ENCODE assay signal across 12 cellular contexts in genomic region chr1:40627987-40628902, GRCh38. TPM values are rescaled to one million over a fixed set of nuclear protein-coding genes. Genes with fewer than 3 reads are reported as not detected.
A peak's percentile ranks its signal among the peaks of the same experiment; 100 is the strongest.
DNase-seq lines count a peak whose midpoint lies in the region; ATAC-seq and TF ChIP-seq lines count a peak whose summit lies in the region.
"Had no signal": no experiment of that assay in that cellular context is flagged by ENCODE, and none has a peak within 500 bp of the region (broad histone marks: within the 10 kb centered on the region; RNA-seq: fewer than 3 reads in every experiment).

No MANE protein-coding gene starts in this region.

- no peak overlapping the region for H3K4me2 ChIP-seq in GM23248 (ENCODE audit: unreplicated experiment)
- H3K4me2 ChIP-seq: hepatocyte had no signal

- H3K79me2 ChIP-seq in GM23248 (ENCODE audit: insufficient read depth) = no peaks in the 10 kb centered on the region
- H3K79me2 ChIP-seq: hepatocyte had no signal

- no peak overlapping the region for H2AFZ ChIP-seq in GM23248
- H2AFZ ChIP-seq: hepatocyte had no signal

- H3K9ac ChIP-seq in GM23248 (no peak overlapping the region), endodermal cell (ENCODE audit: extremely low read depth, low read length, poor library complexity, severe bottlenecking) (no peak overlapping the region)

- no peaks in the 10 kb centered on the region for H3F3A ChIP-seq in GM23248 (ENCODE audit: insufficient read depth)

- peaks cover 13% of the 10 kb centered on the region for H3K27me3 ChIP-seq in GM23248 (replicated peaks; ENCODE audit: insufficient read depth)
- no peaks in the 10 kb centered on the region for H3K27me3 ChIP-seq in endodermal cell (ENCODE audit: control insufficient read depth, insufficient read depth, low read length, poor library complexity, severe bottlenecking)
- H3K27me3 ChIP-seq: hepatocyte had no signal

- peak; percentile 78 for ATAC-seq in HG02610 (IDR thresholded peaks at IDR 0.05; ENCODE audit: unreplicated experiment)
- peak; percentile 59 to 69 for ATAC-seq in stimulated activated naive B cell treated with anti-CD40 and anti-IgM and Interleukin-4, amounts not matched to agents 10 μg/mL and 1 μg/mL and 100 μg/mL, for 72 hours (replicated peaks)

- no peak overlapping the region for H3K4me3 Mint-ChIP-seq in activated naive CD4-positive, alpha-beta T cell treated with anti-CD3 and anti-CD28 coated beads, Interleukin-2, amount 10 ng/mL, durations not matched to agents 7 days and 5 days
- H3K4me3 Mint-ChIP-seq in activated CD4-positive, alpha-beta memory T cell treated with anti-CD3 and anti-CD28 coated beads for 36 hours = no peak overlapping the region
- H3K4me3 Mint-ChIP-seq in stimulated activated naive B cell treated with anti-CD40 and anti-IgM and Interleukin-4, amounts not matched to agents 10 μg/mL and 1 μg/mL and 100 μg/mL, for 72 hours = no peak overlapping the region
- H3K4me3 Mint-ChIP-seq in endodermal cell = no peak overlapping the region
- H3K4me3 Mint-ChIP-seq: brain had no signal

- H3K36me3 ChIP-seq in GM23248 (ENCODE audit: low read depth) (no peaks in the 10 kb centered on the region), endodermal cell (ENCODE audit: control insufficient read depth, insufficient read depth, low read length) (no peaks in the 10 kb centered on the region)
- H3K36me3 ChIP-seq: prostate gland had no signal

- intact Hi-C loops in activated CD4-positive, alpha-beta memory T cell treated with anti-CD3 and anti-CD28 coated beads for 36 hours (cut with micrococcal nuclease) = loop anchor here (2.0 to 5.0 kb wide), 3 partner anchors 41 to 114 kb away; no protein-coding TSS in a partner anchor

- no peaks in the 10 kb centered on the region for H3K4me1 ChIP-seq in GM23248 (ENCODE audit: insufficient read depth)
- no peaks in the 10 kb centered on the region for H3K4me1 ChIP-seq in endodermal cell (ENCODE audit: control insufficient read depth, insufficient read depth, low read length)
- H3K4me1 ChIP-seq: prostate gland had no signal

- H3K27ac Mint-ChIP-seq in activated naive CD4-positive, alpha-beta T cell treated with anti-CD3 and anti-CD28 coated beads, Interleukin-2, amount 10 ng/mL, durations not matched to agents 7 days and 5 days = no peak overlapping the region
- H3K27ac Mint-ChIP-seq in activated CD4-positive, alpha-beta memory T cell treated with anti-CD3 and anti-CD28 coated beads for 36 hours = peak overlapping the region; percentile 53
- no peak overlapping the region for H3K27ac Mint-ChIP-seq in stimulated activated naive B cell treated with anti-CD40 and anti-IgM and Interleukin-4, amounts not matched to agents 10 μg/mL and 1 μg/mL and 100 μg/mL, for 72 hours
- H3K27ac Mint-ChIP-seq in endodermal cell = no peak overlapping the region
- H3K27ac Mint-ChIP-seq: brain had no signal

- no peak for TF ChIP-seq CTCF in endodermal cell (conservative IDR thresholded peaks at IDR 0.05)

- peak; percentile 21 for DNase-seq in activated naive CD4-positive, alpha-beta T cell treated with Interleukin-2 at 50 U/mL for 16 hours
- no peak for DNase-seq in activated naive CD4-positive, alpha-beta T cell treated with anti-CD3 and anti-CD28 coated beads, Interleukin-2, amount 10 ng/mL, durations not matched to agents 7 days and 5 days
- DNase-seq in activated CD4-positive, alpha-beta memory T cell treated with anti-CD3 and anti-CD28 coated beads for 36 hours = peak; percentile 63
- no peak for DNase-seq in stimulated activated naive B cell treated with anti-CD40 and anti-IgM and Interleukin-4, amounts not matched to agents 10 μg/mL and 1 μg/mL and 100 μg/mL, for 72 hours
- DNase-seq in GM23248 (no peak), ureter (ENCODE audit: low spot score) (no peak), endodermal cell (no peak)
- DNase-seq: NCI-H1048 had no signal

- POLR2A ChIA-PET in activated CD4-positive, alpha-beta memory T cell treated with anti-CD3 and anti-CD28 coated beads for 36 hours (lab: Charles Lee) = interaction anchor here (0.6 kb wide), 1 partner anchor 247 kb away, joined by 3 read pairs; no protein-coding TSS in a partner anchor

- H3K27ac ChIP-seq in GM23248 = no peak overlapping the region
- H3K27ac ChIP-seq in endodermal cell (ENCODE audit: low read depth, low read length) = no peak overlapping the region
- H3K27ac ChIP-seq: hepatocyte, prostate gland had no signal

- H3K4me1 Mint-ChIP-seq in activated naive CD4-positive, alpha-beta T cell treated with anti-CD3 and anti-CD28 coated beads, Interleukin-2, amount 10 ng/mL, durations not matched to agents 7 days and 5 days = peaks cover 27% of the 10 kb centered on the region
- H3K4me1 Mint-ChIP-seq in activated CD4-positive, alpha-beta memory T cell treated with anti-CD3 and anti-CD28 coated beads for 36 hours (ENCODE audit: low read depth) = peaks cover 22% of the 10 kb centered on the region
- peaks cover 20 to 33% of the 10 kb centered on the region in 2 donors for H3K4me1 Mint-ChIP-seq in stimulated activated naive B cell treated with anti-CD40 and anti-IgM and Interleukin-4, amounts not matched to agents 10 μg/mL and 1 μg/mL and 100 μg/mL, for 72 hours
- no peaks in the 10 kb centered on the region for H3K4me1 Mint-ChIP-seq in endodermal cell
- H3K4me1 Mint-ChIP-seq: brain had no signal

- H3K9me3 ChIP-seq in GM23248 (ENCODE audit: low read depth) = no peaks in the 10 kb centered on the region
- no peaks in the 10 kb centered on the region for H3K9me3 ChIP-seq in endodermal cell (ENCODE audit: control insufficient read depth, low read length)
- H3K9me3 ChIP-seq: prostate gland had no signal

- in situ Hi-C loops in GM23248 (cut with MboI) = no loop called here

- no peaks in the 10 kb centered on the region for H4K20me1 ChIP-seq in GM23248 (ENCODE audit: insufficient read depth)

- peaks cover 12% of the 10 kb centered on the region for H3K27me3 Mint-ChIP-seq in activated naive CD4-positive, alpha-beta T cell treated with anti-CD3 and anti-CD28 coated beads, Interleukin-2, amount 10 ng/mL, durations not matched to agents 7 days and 5 days
- H3K27me3 Mint-ChIP-seq in activated CD4-positive, alpha-beta memory T cell treated with anti-CD3 and anti-CD28 coated beads for 36 hours = no peaks in the 10 kb centered on the region
- peaks cover 5 to 7% of the 10 kb centered on the region in 2 donors for H3K27me3 Mint-ChIP-seq in stimulated activated naive B cell treated with anti-CD40 and anti-IgM and Interleukin-4, amounts not matched to agents 10 μg/mL and 1 μg/mL and 100 μg/mL, for 72 hours
- no peaks in the 10 kb centered on the region for H3K27me3 Mint-ChIP-seq in endodermal cell (ENCODE audit: insufficient read depth)
- H3K27me3 Mint-ChIP-seq: brain had no signal

- CTCF ChIA-PET in activated naive CD4-positive, alpha-beta T cell treated with anti-CD3 and anti-CD28 coated beads, Interleukin-2, amount 10 ng/mL, durations not matched to agents 7 days and 5 days (lab: Charles Lee) = interaction anchor here (1.1 kb wide), 1 partner anchor 146 kb away, joined by 3 read pairs; no protein-coding TSS in a partner anchor
- CTCF ChIA-PET in activated CD4-positive, alpha-beta memory T cell treated with anti-CD3 and anti-CD28 coated beads for 36 hours (lab: Charles Lee) = interaction anchor here (1.1 kb wide), 1 partner anchor 39 kb away, joined by 3 read pairs; no protein-coding TSS in a partner anchor

- WGBS in GM23248 (ENCODE audit: low coverage in 1 of 2, low lambda C conversion rate in 2 of 2, missing lambda C conversion rate in 2 of 2), 2 experiments = 32 to 35% methylated on average over 9 of the region's 9 CpGs
- WGBS in endodermal cell (ENCODE audit: insufficient coverage in 1 of 2, insufficient read length in 1 of 2), 2 experiments = 79 to 82% methylated on average over 6 to 9 of the region's 9 CpGs

- H3K4me3 ChIP-seq in GM23248 = no peak overlapping the region
- H3K4me3 ChIP-seq in endodermal cell (ENCODE audit: low read length) = no peak overlapping the region
- H3K4me3 ChIP-seq: hepatocyte, prostate gland had no signal

- no peaks in the 10 kb centered on the region for H3K9me3 Mint-ChIP-seq in activated naive CD4-positive, alpha-beta T cell treated with anti-CD3 and anti-CD28 coated beads, Interleukin-2, amount 10 ng/mL, durations not matched to agents 7 days and 5 days
- H3K9me3 Mint-ChIP-seq in activated CD4-positive, alpha-beta memory T cell treated with anti-CD3 and anti-CD28 coated beads for 36 hours = no peaks in the 10 kb centered on the region
- no peaks in the 10 kb centered on the region for H3K9me3 Mint-ChIP-seq in stimulated activated naive B cell treated with anti-CD40 and anti-IgM and Interleukin-4, amounts not matched to agents 10 μg/mL and 1 μg/mL and 100 μg/mL, for 72 hours
- no peaks in the 10 kb centered on the region for H3K9me3 Mint-ChIP-seq in endodermal cell
- H3K9me3 Mint-ChIP-seq: brain had no signal

- no peaks in the 10 kb centered on the region for H3K36me3 Mint-ChIP-seq in activated naive CD4-positive, alpha-beta T cell treated with anti-CD3 and anti-CD28 coated beads, Interleukin-2, amount 10 ng/mL, durations not matched to agents 7 days and 5 days
- no peaks in the 10 kb centered on the region for H3K36me3 Mint-ChIP-seq in activated CD4-positive, alpha-beta memory T cell treated with anti-CD3 and anti-CD28 coated beads for 36 hours
- peaks cover 2 to 3% of the 10 kb centered on the region in 2 donors for H3K36me3 Mint-ChIP-seq in stimulated activated naive B cell treated with anti-CD40 and anti-IgM and Interleukin-4, amounts not matched to agents 10 μg/mL and 1 μg/mL and 100 μg/mL, for 72 hours
- no peaks in the 10 kb centered on the region for H3K36me3 Mint-ChIP-seq in endodermal cell (ENCODE audit: low read depth)

- no peaks in the 10 kb centered on the region for H3K9me2 ChIP-seq in GM23248 (ENCODE audit: insufficient read depth)

RNA-seq across cellular contexts. Expression of gene RIMS3, which starts 37.2 kb away (rescaled TPM):
- total RNA-seq in activated CD4-positive, alpha-beta memory T cell treated with anti-CD3 and anti-CD28 coated beads for 36 hours = 1 to 10 TPM; 3.7 to 4.0 TPM
- total RNA-seq in GM23248 (2014; rRNA removed; shearing (Covaris generic)) = 0.25 TPM in 1 of 2 replicates, not detected in the other
- 0.08 and 0.18 TPM in 2 replicates for polyA plus RNA-seq in GM23248 (2016; fragmentation: Nextera tagmentation; extraction: Ambion mirVana)
- total RNA-seq in ureter (5.3 TPM), endodermal cell (10 to 100 TPM in 1 of 2 donors, 1 to 10 TPM in 1; 8.0 to 12.0 TPM)
- 27.7 TPM for polyA plus RNA-seq in endodermal cell (2013, experiment 1 of 2)
- 24.1 TPM for polyA plus RNA-seq in endodermal cell (2013, experiment 2 of 2)

Comparison
In these comparisons a context has a peak if more than half of its experiments do, and no peak if none do; other contexts are left out.
1. DNase-seq: peak in activated naive CD4-positive, alpha-beta T cell treated with Interleukin-2 at 50 U/mL for 16 hours (single experiment) and activated CD4-positive, alpha-beta memory T cell treated with anti-CD3 and anti-CD28 coated beads for 36 hours (single experiment); none in activated naive CD4-positive, alpha-beta T cell treated with anti-CD3 and anti-CD28 coated beads, Interleukin-2, amount 10 ng/mL, durations not matched to agents 7 days and 5 days (single experiment), stimulated activated naive B cell treated with anti-CD40 and anti-IgM and Interleukin-4, amounts not matched to agents 10 μg/mL and 1 μg/mL and 100 μg/mL, for 72 hours (single experiment), GM23248 (single experiment), ureter (single experiment) and endodermal cell (single experiment).